16 cellular contexts compared by ENCODE assay signal in genomic region chr3:184570035-184570434, GRCh38. TPM values are rescaled to one million over a fixed set of nuclear protein-coding genes. Genes with fewer than 3 reads are reported as not detected.
DNase-seq lines count a peak whose midpoint lies in the region; ATAC-seq and TF ChIP-seq lines count a peak whose summit lies in the region.
"Had no signal": no experiment of that assay in that cellular context is flagged by ENCODE, and none has a peak within 500 bp of the region (broad histone marks: within the 10 kb centered on the region; RNA-seq: fewer than 3 reads in every experiment).

No MANE protein-coding gene starts in this region.

- peaks cover 34% of the 10 kb centered on the region for H3K4me1 Mint-ChIP-seq in CD14-positive monocyte

- H3K4me1 ChIP-seq in iPS-20b (ENCODE audit: insufficient read depth, low read length) = peaks cover 23% of the 10 kb centered on the region
- H3K4me1 ChIP-seq in rectal smooth muscle tissue (ENCODE audit: control insufficient read depth, insufficient read depth, low read length) = peaks cover 26% of the 10 kb centered on the region
- peaks cover 10% of the 10 kb centered on the region for H3K4me1 ChIP-seq in Karpas-422 (ENCODE audit: low read length)
- peaks cover 41% of the 10 kb centered on the region for H3K4me1 ChIP-seq in PC-3 (ENCODE audit: insufficient read depth, low read length)

- H3K36me3 ChIP-seq in SK-N-MC (ENCODE audit: insufficient read depth, low read length) (peaks cover 81% of the 10 kb centered on the region), iPS-20b (ENCODE audit: insufficient read depth, low read depth, low read length) (no peaks in the 10 kb centered on the region), rectal smooth muscle tissue (ENCODE audit: control insufficient read depth, insufficient read depth, low read length) (no peaks in the 10 kb centered on the region), Karpas-422 (ENCODE audit: insufficient read depth, low read length) (no peaks in the 10 kb centered on the region), PC-3 (ENCODE audit: low read depth, low read length) (no peaks in the 10 kb centered on the region)

- peaks cover 10 to 31% of the 10 kb centered on the region in 2 donors for H3K36me3 Mint-ChIP-seq in CD14-positive monocyte

- H3K27me3 ChIP-seq in iPS-20b (ENCODE audit: insufficient read depth, low read length) = peaks cover 87% of the 10 kb centered on the region
- no peaks in the 10 kb centered on the region for H3K27me3 ChIP-seq in rectal smooth muscle tissue (ENCODE audit: control insufficient read depth, insufficient read depth, low read length)
- H3K27me3 ChIP-seq in Karpas-422 (ENCODE audit: low read length) = no peaks in the 10 kb centered on the region
- no peaks in the 10 kb centered on the region for H3K27me3 ChIP-seq in PC-3 (ENCODE audit: low read length)

- H3K79me2 ChIP-seq in Karpas-422 (ENCODE audit: low read length) = no peaks in the 10 kb centered on the region
- peaks cover 47% of the 10 kb centered on the region for H3K79me2 ChIP-seq in PC-3 (ENCODE audit: low read length)

- no peaks in the 10 kb centered on the region for H3F3A ChIP-seq in PC-3 (ENCODE audit: low read length, unreplicated experiment)

- no peaks in the 10 kb centered on the region for H3K9me2 ChIP-seq in Karpas-422 (replicated peaks; ENCODE audit: insufficient read depth, low read length)
- no peaks in the 10 kb centered on the region for H3K9me2 ChIP-seq in PC-3 (replicated peaks; ENCODE audit: low read length)

- no TSS peak for BruUV-seq in PC-3 (replicated peaks; lab: Mats Ljungman, UMichigan)

- DNase-seq in CD14-positive monocyte (ENCODE audit: low spot score) (no peak), SK-N-MC (ENCODE audit: low read depth, low spot score) (no peak), left colon (no peak), NCI-H345 (lab: John Stamatoyannopoulos, UW) (no peak), Karpas-422 (no peak), PC-3 (no peak)
- DNase-seq: activated CD4-positive, alpha-beta memory T cell treated with anti-CD3 and anti-CD28 coated beads, Interleukin-2, amount 10 ng/mL, durations not matched to agents 7 days and 5 days; activated effector memory CD4-positive, alpha-beta T cell treated with Interleukin-2 at 50 U/mL for 16 hours; effector CD4-positive, alpha-beta T cell; foreskin fibroblast; MV-4-11; NCI-H2171; SHP77 treated with DMSO at 0.1 percent for 48 hours had no signal

- CTCF ChIA-PET in PC-3 (lab: Charles Lee) = no interaction called here

- no peak overlapping the region for H2AFZ ChIP-seq in Karpas-422 (ENCODE audit: low read length)
- no peak overlapping the region for H2AFZ ChIP-seq in PC-3 (ENCODE audit: low read length)

- H3K27me3 Mint-ChIP-seq in CD14-positive monocyte (ENCODE audit: low read depth in 3 of 3) = peaks cover 21 to 33% (median 21%) of the 10 kb centered on the region in 3 donors

- no peak for TF ChIP-seq CTCF in CD14-positive monocyte (IDR thresholded peaks at IDR 0.05)
- TF ChIP-seq CTCF in PC-3 (conservative IDR thresholded peaks at IDR 0.05; ENCODE audit: low read depth, low read length) = no peak

- H3K9me3 ChIP-seq in SK-N-MC (ENCODE audit: low read depth, low read length) = no peaks in the 10 kb centered on the region
- no peaks in the 10 kb centered on the region; the same call in 1 of the 2 replicates for H3K9me3 ChIP-seq in iPS-20b (ENCODE audit: insufficient read depth, low read depth, low read length)
- no peaks in the 10 kb centered on the region for H3K9me3 ChIP-seq in Karpas-422 (ENCODE audit: low read length)
- H3K9me3 ChIP-seq in PC-3 (ENCODE audit: low read length) = no peaks in the 10 kb centered on the region

- no peak for ATAC-seq in left colon
- no peak for ATAC-seq in PC-3

- H3K27ac ChIP-seq in SK-N-MC = peak overlapping the region; percentile 78
- no peak overlapping the region for H3K27ac ChIP-seq in iPS-20b (ENCODE audit: low read length)
- no peak overlapping the region for H3K27ac ChIP-seq in rectal smooth muscle tissue (ENCODE audit: low read depth, low read length)
- no peak overlapping the region for H3K27ac ChIP-seq in Karpas-422 (ENCODE audit: low read length)
- H3K27ac ChIP-seq in PC-3 (ENCODE audit: low read length) = no peak overlapping the region

- intact Hi-C loops in CD14-positive monocyte (cut with micrococcal nuclease) = no loop called here
- intact Hi-C loops in left colon (cut with DNase I, micrococcal nuclease) = no loop called here
- intact Hi-C loops in PC-3 (cut with micrococcal nuclease) = no loop called here

- H3K9ac ChIP-seq in SK-N-MC (ENCODE audit: insufficient read length) = peak overlapping the region; percentile 69
- H3K9ac ChIP-seq in iPS-20b (ENCODE audit: low read depth, low read length) = no peak overlapping the region
- H3K9ac ChIP-seq in rectal smooth muscle tissue (ENCODE audit: low read length) = no peak overlapping the region
- H3K9ac ChIP-seq in Karpas-422 (ENCODE audit: low read length) = no peak overlapping the region
- no peak overlapping the region for H3K9ac ChIP-seq in PC-3 (ENCODE audit: low read length)

- no peaks in the 10 kb centered on the region for H3K9me3 Mint-ChIP-seq in CD14-positive monocyte
- H3K9me3 Mint-ChIP-seq: activated CD4-positive, alpha-beta memory T cell treated with anti-CD3 and anti-CD28 coated beads, Interleukin-2, amount 10 ng/mL, durations not matched to agents 7 days and 5 days had no signal

- no peak overlapping the region for H3K27ac Mint-ChIP-seq in CD14-positive monocyte
- H3K27ac Mint-ChIP-seq: activated CD4-positive, alpha-beta memory T cell treated with anti-CD3 and anti-CD28 coated beads, Interleukin-2, amount 10 ng/mL, durations not matched to agents 7 days and 5 days had no signal

- POLR2A ChIA-PET in PC-3 (lab: Charles Lee; ENCODE audit: unreplicated experiment) = no interaction called here

- no peaks in the 10 kb centered on the region for H4K20me1 ChIP-seq in Karpas-422 (ENCODE audit: insufficient read depth, low read depth, low read length)
- no peaks in the 10 kb centered on the region for H4K20me1 ChIP-seq in PC-3 (ENCODE audit: low read length)

- peak overlapping the region; percentile 76 to 85 for H3K4me3 Mint-ChIP-seq in CD14-positive monocyte
- H3K4me3 Mint-ChIP-seq: activated CD4-positive, alpha-beta memory T cell treated with anti-CD3 and anti-CD28 coated beads, Interleukin-2, amount 10 ng/mL, durations not matched to agents 7 days and 5 days had no signal

- H3K4me2 ChIP-seq in Karpas-422 (ENCODE audit: low read depth, low read length, poor library complexity, severe bottlenecking) (no peak overlapping the region), PC-3 (ENCODE audit: low read length) (no peak overlapping the region)

- peak overlapping the region; percentile 80 for H3K4me3 ChIP-seq in SK-N-MC
- H3K4me3 ChIP-seq in iPS-20b (ENCODE audit: low read length) = peak overlapping the region; percentile 68; the same call in 1 of the 2 replicates
- H3K4me3 ChIP-seq in rectal smooth muscle tissue (ENCODE audit: low read length) = peak overlapping the region; percentile 62
- H3K4me3 ChIP-seq in Karpas-422 (ENCODE audit: low read length) = no peak overlapping the region
- no peak overlapping the region for H3K4me3 ChIP-seq in PC-3 (ENCODE audit: low read length)

RNA-seq across cellular contexts. Expression of gene EPHB3, which starts 8.4 kb away (rescaled TPM):
- polyA plus RNA-seq in CD14-positive monocyte = 1 to 10 TPM in 1 of 2 donors, under 1 TPM in 1; 0.80 to 1.2 TPM
- 10 to 100 TPM; 29.2 to 32.9 TPM for total RNA-seq in left colon
- total RNA-seq in Karpas-422 (2014; rRNA removed; shearing (Covaris generic); ENCODE audit: low replicate concordance) = not detected in 2 replicates
- 18.2 and 23.1 TPM in 2 replicates for total RNA-seq in PC-3 (2014; rRNA removed)
- total RNA-seq: HepG2 had no signal

Comparison
In these comparisons a context has a peak if more than half of its experiments do, and no peak if none do; other contexts are left out.
1. H3K4me3 ChIP-seq: peak in SK-N-MC (single experiment), iPS-20b (single experiment) and rectal smooth muscle tissue (single experiment); none in Karpas-422 (single experiment) and PC-3 (single experiment).
2. RNA of gene EPHB3, which starts 8.4 kb away (total RNA-seq): 29.2 to 32.9 TPM in left colon and 18.2 to 23.1 TPM in PC-3; not detected in Karpas-422; every median in the first group is over 10 times any median in the second.